Comparison of ENCODE assay signal across 14 cellular contexts in genomic region chr4:7815562-7815961, GRCh38.
A peak's percentile ranks its signal among the peaks of the same experiment; 100 is the strongest.
DNase-seq lines count a peak whose midpoint lies in the region; ATAC-seq, FAIRE-seq and TF ChIP-seq lines count a peak whose summit lies in the region.
"Had no signal": no experiment of that assay in that cellular context is flagged by ENCODE, and none has a peak within 500 bp of the region (broad histone marks: within the 10 kb centered on the region; RNA-seq: fewer than 3 reads in every experiment).

No MANE protein-coding gene starts in this region.

- no peaks in the 10 kb centered on the region for H3K9me2 ChIP-seq in PC-9 (ENCODE audit: insufficient read depth)

- H3K4me3 Mint-ChIP-seq in astrocyte (ENCODE audit: unreplicated experiment) (no peak overlapping the region), immature natural killer cell (no peak overlapping the region)
- H3K4me3 Mint-ChIP-seq: activated CD4-positive, alpha-beta T cell treated with anti-CD3 and anti-CD28 coated beads, Interleukin-2, amount 10 ng/mL, durations not matched to agents 24 days and 14 days; B cell; natural killer cell treated with Interleukin-12 subunit alpha and Interleukin-12 subunit beta and Interleukin-15 and Interleukin-18, amount 100 ng/mL, for 72 hours had no signal

- no peak overlapping the region for H2AFZ ChIP-seq in astrocyte (ENCODE audit: low read depth, low read length)
- H2AFZ ChIP-seq in PC-9: no peak overlapping the region

- TF ChIP-seq POLR2A in H54 (IDR thresholded peaks at IDR 0.05; ENCODE audit: low read depth, low read length): no peak
- TF ChIP-seq POLR2A in gastroesophageal sphincter (IDR thresholded peaks at IDR 0.05): no peak

- FAIRE-seq in H54 (lab: Jason Lieb, UNC) (no peak), astrocyte (lab: Jason Lieb, UNC) (no peak)

- CTCF ChIA-PET in PC-9 (lab: Charles Lee): no interaction called here

- H3K4me3 ChIP-seq in astrocyte (ENCODE audit: insufficient read depth, low read depth, low read length) (no peak overlapping the region), gastroesophageal sphincter (no peak overlapping the region), PC-9 (no peak overlapping the region)

- H3K27me3 ChIP-seq in astrocyte (ENCODE audit: insufficient read depth, low read length): no peaks in the 10 kb centered on the region
- no peaks in the 10 kb centered on the region for H3K27me3 ChIP-seq in gastroesophageal sphincter
- no peaks in the 10 kb centered on the region for H3K27me3 ChIP-seq in PC-9 (ENCODE audit: insufficient read depth, low read depth)

- peaks cover 64% of the 10 kb centered on the region for H3K4me1 Mint-ChIP-seq in astrocyte (ENCODE audit: low read depth, unreplicated experiment)
- H3K4me1 Mint-ChIP-seq in immature natural killer cell: no peaks in the 10 kb centered on the region
- H3K4me1 Mint-ChIP-seq: B cell had no signal

- H3K27ac ChIP-seq in astrocyte (ENCODE audit: low read depth, low read length) (peak overlapping the region; percentile 72), gastroesophageal sphincter (peak overlapping the region in 3 of 4 donors; percentile 3 to 82 (median 82)), PC-9 (no peak overlapping the region)
- H3K27ac ChIP-seq: HL-60 had no signal

- H3K36me3 ChIP-seq in astrocyte (ENCODE audit: insufficient read depth, low read length) (peaks cover 71% of the 10 kb centered on the region), gastroesophageal sphincter (peaks cover 0 to 52% of the 10 kb centered on the region in 2 donors), PC-9 (ENCODE audit: low read depth) (peaks cover 16% of the 10 kb centered on the region; the same call in 1 of the 2 replicates)

- peak; percentile 76 for DNase-seq in A172 (ENCODE audit: low spot score)
- DNase-seq in H54 (ENCODE audit: insufficient read length, low spot score): peak; percentile 19
- DNase-seq in astrocyte (ENCODE audit: low read depth): peak; percentile 94
- no peak for DNase-seq in activated naive CD4-positive, alpha-beta T cell treated with Interleukin-2 at 50 U/mL for 16 hours
- no peak for DNase-seq in immature natural killer cell
- no peak for DNase-seq in PC-9
- DNase-seq: activated CD4-positive, alpha-beta T cell treated with anti-CD3 and anti-CD28 coated beads, Interleukin-2, amount 10 ng/mL, durations not matched to agents 24 days and 14 days; GF-D8; NCI-H1105 treated with DMSO at 0.1 percent for 48 hours had no signal

- H3K9me3 Mint-ChIP-seq in astrocyte (ENCODE audit: unreplicated experiment) (no peaks in the 10 kb centered on the region), immature natural killer cell (no peaks in the 10 kb centered on the region)
- H3K9me3 Mint-ChIP-seq: activated CD4-positive, alpha-beta T cell treated with anti-CD3 and anti-CD28 coated beads, Interleukin-2, amount 10 ng/mL, durations not matched to agents 24 days and 14 days; natural killer cell treated with Interleukin-12 subunit alpha and Interleukin-12 subunit beta and Interleukin-15 and Interleukin-18, amount 100 ng/mL, for 72 hours had no signal

- no peaks in the 10 kb centered on the region for H3K27me3 Mint-ChIP-seq in astrocyte (ENCODE audit: low read depth, unreplicated experiment)
- peaks cover 0 to 5% (median 4%) of the 10 kb centered on the region in 3 donors for H3K27me3 Mint-ChIP-seq in immature natural killer cell (ENCODE audit: low read depth in 3 of 3)
- H3K27me3 Mint-ChIP-seq: activated CD4-positive, alpha-beta T cell treated with anti-CD3 and anti-CD28 coated beads, Interleukin-2, amount 10 ng/mL, durations not matched to agents 24 days and 14 days had no signal

- intact Hi-C loops in PC-9 (cut with micrococcal nuclease; ENCODE audit: unreplicated experiment): no loop called here

- H3K36me3 Mint-ChIP-seq in astrocyte (ENCODE audit: low read depth, unreplicated experiment) (peaks cover 54% of the 10 kb centered on the region), immature natural killer cell (peaks cover 8 to 40% (median 24%) of the 10 kb centered on the region in 3 donors)
- H3K36me3 Mint-ChIP-seq: natural killer cell treated with Interleukin-12 subunit alpha and Interleukin-12 subunit beta and Interleukin-15 and Interleukin-18, amount 100 ng/mL, for 72 hours had no signal

- H3F3A ChIP-seq in PC-9 (ENCODE audit: insufficient read depth, low read depth): 0 out of 2 replicates have a peak, but pooled peaks cover 3% of the 10 kb centered on the region

- H3K79me2 ChIP-seq in astrocyte (ENCODE audit: insufficient read depth, low read length): peaks cover 78% of the 10 kb centered on the region
- peaks cover 3% of the 10 kb centered on the region; the same call in 1 of the 2 replicates for H3K79me2 ChIP-seq in PC-9 (ENCODE audit: low read depth)

- TF ChIP-seq CTCF in astrocyte (IDR thresholded peaks at IDR 0.05; ENCODE audit: insufficient read depth, low read depth, low read length) (no peak), gastroesophageal sphincter (IDR thresholded peaks at IDR 0.05) (no peak), PC-9 (conservative IDR thresholded peaks at IDR 0.05) (no peak)

- POLR2A ChIA-PET in PC-9 (lab: Charles Lee; ENCODE audit: unreplicated experiment): interaction anchor here (0.6 kb wide), 1 partner anchor 906 kb away, joined by 4 read pairs; no protein-coding TSS in a partner anchor

- ATAC-seq in gastroesophageal sphincter: no peak
- ATAC-seq in HG03469 (IDR thresholded peaks at IDR 0.05; ENCODE audit: unreplicated experiment): no peak
- ATAC-seq: natural killer cell treated with Interleukin-12 subunit alpha and Interleukin-12 subunit beta and Interleukin-15 and Interleukin-18, amount 100 ng/mL, for 72 hours had no signal

- peak overlapping the region; percentile 52 for H3K9ac ChIP-seq in astrocyte (ENCODE audit: low read length)

- BruUV-seq in PC-9 (replicated peaks; lab: Mats Ljungman, UMichigan): no TSS peak

- H3K9me3 ChIP-seq in astrocyte (ENCODE audit: insufficient read depth, low read depth, low read length) (no peaks in the 10 kb centered on the region), gastroesophageal sphincter (no peaks in the 10 kb centered on the region), PC-9 (ENCODE audit: insufficient read depth, low read depth) (no peaks in the 10 kb centered on the region)

- 55 to 79% methylated on average over 3 to 6 of the region's 6 CpGs for WGBS in gastroesophageal sphincter (ENCODE audit: low coverage in 1 of 2), 2 donors

- H4K20me1 ChIP-seq in astrocyte (ENCODE audit: insufficient read depth, low read length) (peaks cover 15% of the 10 kb centered on the region), PC-9 (ENCODE audit: insufficient read depth) (peaks cover 6% of the 10 kb centered on the region)

- H3K4me1 ChIP-seq in astrocyte (ENCODE audit: insufficient read depth, low read length) (peaks cover 67% of the 10 kb centered on the region), gastroesophageal sphincter (peaks cover 0 to 70% (median 17%) of the 10 kb centered on the region in 3 donors), PC-9 (replicated peaks; ENCODE audit: insufficient read depth) (no peaks in the 10 kb centered on the region)

- H3K27ac Mint-ChIP-seq in astrocyte (ENCODE audit: unreplicated experiment) (no peak overlapping the region), immature natural killer cell (no peak overlapping the region)
- H3K27ac Mint-ChIP-seq: activated CD4-positive, alpha-beta T cell treated with anti-CD3 and anti-CD28 coated beads, Interleukin-2, amount 10 ng/mL, durations not matched to agents 24 days and 14 days; B cell; natural killer cell treated with Interleukin-12 subunit alpha and Interleukin-12 subunit beta and Interleukin-15 and Interleukin-18, amount 100 ng/mL, for 72 hours had no signal

- TF ChIP-seq EP300 in gastroesophageal sphincter (IDR thresholded peaks at IDR 0.05): no peak

- H3K4me2 ChIP-seq in astrocyte (ENCODE audit: low read length) (peak overlapping the region; percentile 45), PC-9 (no peak overlapping the region)

Comparison
In these comparisons a context has a peak if more than half of its experiments do, and no peak if none do; other contexts are left out.
1. DNase-seq: peak in A172 (single experiment), H54 (single experiment) and astrocyte (single experiment); none in activated naive CD4-positive, alpha-beta T cell treated with Interleukin-2 at 50 U/mL for 16 hours (single experiment), immature natural killer cell (0 of 3) and PC-9 (0 of 2).